8 cellular contexts compared by ENCODE assay signal in the genomic region with DNA sequence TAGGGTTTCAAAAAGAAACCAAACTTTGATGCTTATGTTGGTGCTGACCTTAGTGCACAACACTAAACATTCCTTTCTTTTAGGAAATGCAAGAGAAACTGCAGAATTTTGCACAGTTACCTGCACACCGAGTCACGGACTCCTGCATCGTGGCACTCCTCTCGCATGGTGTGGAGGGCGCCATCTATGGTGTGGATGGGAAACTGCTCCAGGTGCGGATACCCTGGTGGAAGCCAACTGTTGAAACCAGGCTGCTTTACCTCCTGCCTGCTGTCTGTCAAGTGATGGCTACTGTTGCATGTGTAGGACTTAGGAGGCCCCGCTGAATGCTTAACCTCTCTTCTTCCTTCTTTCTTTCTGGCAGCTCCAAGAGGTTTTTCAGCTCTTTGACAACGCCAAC. TPM values are rescaled to one million over a fixed set of nuclear protein-coding genes. Genes with fewer than 3 reads are reported as not detected.
DNase-seq lines count a peak whose midpoint lies in the region; ATAC-seq and TF ChIP-seq lines count a peak whose summit lies in the region.

No MANE protein-coding gene starts in this region.

- H3K36me3 ChIP-seq in lower lobe of right lung = peaks cover 100% of the 10 kb centered on the region
- H3K36me3 ChIP-seq in sigmoid colon = peaks cover 21 to 100% (median 54%) of the 10 kb centered on the region in 4 donors

- no peaks in the 10 kb centered on the region for H3K27me3 Mint-ChIP-seq in T-helper 17 cell

- H3K4me3 Mint-ChIP-seq in T-helper 17 cell = no peak overlapping the region

- H3K9me3 ChIP-seq in T-helper 17 cell (ENCODE audit: control insufficient read depth, low read length, poor library complexity, severe bottlenecking) = no peaks in the 10 kb centered on the region
- no peaks in the 10 kb centered on the region for H3K9me3 ChIP-seq in lower lobe of right lung
- H3K9me3 ChIP-seq in sigmoid colon = no peaks in the 10 kb centered on the region

- H3K27ac ChIP-seq in lower lobe of right lung (no peak overlapping the region), sigmoid colon (no peak overlapping the region)

- H3K27me3 ChIP-seq in lower lobe of right lung (ENCODE audit: low read depth) = no peaks in the 10 kb centered on the region
- H3K27me3 ChIP-seq in sigmoid colon = no peaks in the 10 kb centered on the region

- H3K36me3 Mint-ChIP-seq in T-helper 17 cell (ENCODE audit: low read depth) = peaks cover 19% of the 10 kb centered on the region

- 40 to 68% methylated on average over 8 of the region's 8 CpGs for WGBS in sigmoid colon, 2 donors

- no peak for TF ChIP-seq EP300 in sigmoid colon (IDR thresholded peaks at IDR 0.05)

- TF ChIP-seq CTCF in astrocyte of the spinal cord (IDR thresholded peaks at IDR 0.05; ENCODE audit: low read depth, low read length) (peak; percentile 71), lower lobe of right lung (IDR thresholded peaks at IDR 0.05) (peak; percentile 56), sigmoid colon (IDR thresholded peaks at IDR 0.05) (peak in 2 of 4 experiments; percentile 26 to 51)

- TF ChIP-seq POLR2A in sigmoid colon (IDR thresholded peaks at IDR 0.05) = no peak

- intact Hi-C loops in lower lobe of right lung (cut with DNase I) = no loop called here
- intact Hi-C loops in sigmoid colon (cut with DNase I) = loop anchor here (5.0 kb wide), 1 partner anchor 117 kb away; no protein-coding TSS in a partner anchor

- H3K27ac Mint-ChIP-seq in T-helper 17 cell = peak overlapping the region; percentile 78

- peak; percentile 56 for ATAC-seq in GM21447 (IDR thresholded peaks at IDR 0.05; ENCODE audit: unreplicated experiment)
- peak; percentile 99 for ATAC-seq in T-helper 17 cell
- ATAC-seq in lower lobe of right lung = peak; percentile 47 to 50
- peak; percentile 85 for ATAC-seq in stimulated activated naive CD8-positive, alpha-beta T cell treated with anti-CD3 and anti-CD28 coated beads, Interleukin-15, Interleukin-2, amounts not matched to agents 100 U/mL and 50 U/mL, for 24 hours

- peaks cover 42% of the 10 kb centered on the region for H3K4me1 Mint-ChIP-seq in T-helper 17 cell

- H3K4me3 ChIP-seq in astrocyte of the spinal cord (ENCODE audit: low read depth, low read length) = no peak overlapping the region
- no peak overlapping the region for H3K4me3 ChIP-seq in lower lobe of right lung
- H3K4me3 ChIP-seq in sigmoid colon = no peak overlapping the region

- in situ Hi-C loops in astrocyte of the spinal cord (cut with HindIII; ENCODE audit: low sequenced_read_pairs) = no loop called here

- H3K4me1 ChIP-seq in lower lobe of right lung (peaks cover 29% of the 10 kb centered on the region), sigmoid colon (no peaks in the 10 kb centered on the region)

- DNase-seq in AG20443 (ENCODE audit: low spot score) (peak; percentile 25), T-helper 17 cell (peak; percentile 22 to 65 (median 44)), astrocyte of the spinal cord (ENCODE audit: low read depth, low spot score) (no peak), lower lobe of right lung (no peak), NCI-H2029 (lab: John Stamatoyannopoulos, UW) (no peak), sigmoid colon (no peak)
- DNase-seq in stimulated activated naive CD8-positive, alpha-beta T cell treated with anti-CD3 and anti-CD28 coated beads, Interleukin-15, Interleukin-2, amounts not matched to agents 100 U/mL and 50 U/mL, for 24 hours = peak; percentile 54

RNA-seq across cellular contexts. Expression of a gene that starts 11.7 kb away (rescaled TPM):
- total RNA-seq in T-helper 17 cell (10 to 100 TPM; 49.3 to 52.5 TPM), lower lobe of right lung (33.7 TPM), sigmoid colon (10 to 100 TPM in 1 of 4 donors, 1 to 10 TPM in 3; 7.1 to 14.4 (median 7.8) TPM)
- 10 to 100 TPM in 1 of 3 donors, 1 to 10 TPM in 2; 6.0 to 16.2 (median 6.0) TPM for polyA plus RNA-seq in sigmoid colon

RNA-seq across cellular contexts. Expression of a gene that starts 15.1 kb away (rescaled TPM):
- total RNA-seq in T-helper 17 cell (under 1 TPM; 0.77 to 0.86 TPM), lower lobe of right lung (25.9 TPM), sigmoid colon (under 1 TPM in 1 of 4 donors, not detected in 3; 0.71 TPM)
- 10 to 100 TPM; 26.4 to 58.5 (median 54.8) TPM for polyA plus RNA-seq in sigmoid colon

RNA-seq across cellular contexts. Expression of a gene that starts 16.1 kb away (rescaled TPM):
- total RNA-seq in T-helper 17 cell = not detected
- not detected for total RNA-seq in lower lobe of right lung
- under 1 TPM in 1 of 4 donors, not detected in 3; 0.14 TPM for total RNA-seq in sigmoid colon
- under 1 TPM in 1 of 3 donors, not detected in 2; 0.15 TPM for polyA plus RNA-seq in sigmoid colon

RNA-seq across cellular contexts. Expression of a gene that starts 36.6 kb away (rescaled TPM):
- total RNA-seq in T-helper 17 cell = 100 to 1,000 TPM; 428 to 433 TPM
- 152 TPM for total RNA-seq in lower lobe of right lung
- 100 to 1,000 TPM; 111 to 168 (median 134) TPM for total RNA-seq in sigmoid colon
- polyA plus RNA-seq in sigmoid colon = 100 to 1,000 TPM; 158 to 247 (median 234) TPM

Comparison
In these comparisons a context has a peak if more than half of its experiments do, and no peak if none do; other contexts are left out.
1. DNase-seq: peak in AG20443 (single experiment), T-helper 17 cell (3 of 3) and stimulated activated naive CD8-positive, alpha-beta T cell treated with anti-CD3 and anti-CD28 coated beads, Interleukin-15, Interleukin-2, amounts not matched to agents 100 U/mL and 50 U/mL, for 24 hours (single experiment); none in astrocyte of the spinal cord (single experiment), lower lobe of right lung (single experiment), NCI-H2029 (single experiment) and sigmoid colon (single experiment).
2. ATAC-seq: peak in every context shown above with its lines; median percentile 99 in T-helper 17 cell; 85 in stimulated activated naive CD8-positive, alpha-beta T cell treated with anti-CD3 and anti-CD28 coated beads, Interleukin-15, Interleukin-2, amounts not matched to agents 100 U/mL and 50 U/mL, for 24 hours; 56 in GM21447; 48 in lower lobe of right lung.
3. RNA of a gene that starts 15.1 kb away (total RNA-seq): 25.9 TPM in lower lobe of right lung (single experiment); 0.77 to 0.86 TPM in T-helper 17 cell and 0.71 TPM in sigmoid colon; every median in the first group is over 10 times any median in the second.